8 cellular contexts compared by ENCODE assay signal in the genomic region with DNA sequence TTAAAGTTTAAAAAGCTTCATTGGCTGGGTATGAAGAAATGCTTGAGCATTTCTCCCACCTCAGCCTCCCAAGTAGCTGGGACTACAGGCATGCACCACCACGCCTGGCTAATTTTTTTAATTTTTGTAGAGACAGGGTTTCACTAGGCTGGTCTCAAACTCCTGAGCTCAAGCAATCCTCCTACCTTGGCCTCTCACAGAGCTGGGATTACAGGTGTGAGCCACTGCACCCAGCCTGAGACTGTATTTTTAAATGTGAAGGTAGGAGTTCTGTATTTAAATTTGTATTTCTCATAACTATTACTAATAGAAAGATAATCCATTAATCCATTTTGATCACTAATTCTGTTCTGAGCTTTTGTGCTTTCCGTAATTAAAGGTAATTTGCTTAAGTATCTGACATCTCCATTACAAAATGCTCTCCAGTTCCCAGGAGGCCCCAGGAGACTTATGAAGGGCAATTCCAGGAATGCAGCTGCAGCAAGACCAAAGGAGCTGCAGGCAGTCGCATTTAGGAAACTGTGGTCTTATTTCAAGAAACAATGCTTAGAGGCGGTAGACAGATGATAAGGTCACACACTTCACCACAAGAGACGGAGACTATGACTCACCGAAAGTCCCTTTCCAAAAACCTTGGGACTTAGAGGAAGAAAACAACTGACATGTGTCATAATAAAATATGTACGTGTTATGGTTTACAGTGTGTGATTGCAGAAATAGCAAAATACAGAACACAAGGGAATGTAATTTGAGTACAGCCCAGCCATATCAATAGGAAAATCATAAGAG. TPM values are rescaled to one million over a fixed set of nuclear protein-coding genes. Genes with fewer than 3 reads are reported as not detected.
DNase-seq lines count a peak whose midpoint lies in the region; ATAC-seq and TF ChIP-seq lines count a peak whose summit lies in the region.

No MANE protein-coding gene starts in this region.

- H2AK5ac ChIP-seq in mesendoderm (ENCODE audit: low read length): no peak overlapping the region

- no peak overlapping the region for H2BK5ac ChIP-seq in mesendoderm (ENCODE audit: low read length)

- H3K4me3 ChIP-seq in DND-41 (ENCODE audit: low read depth in 1 of 2, low read length in 2 of 2): no peak overlapping the region; a peak in 1 of 4 replicates
- H3K4me3 ChIP-seq in mammary epithelial cell (replicated peaks in 1 of 3; ENCODE audit: insufficient read depth in 1 of 3, low read depth in 2 of 3, low read length in 3 of 3): no peak overlapping the region
- no peak overlapping the region for H3K4me3 ChIP-seq in mesendoderm (ENCODE audit: low read length)
- no peak overlapping the region for H3K4me3 ChIP-seq in upper lobe of left lung
- H3K4me3 ChIP-seq in vagina: no peak overlapping the region

- H3K4me1 ChIP-seq in DND-41 (ENCODE audit: insufficient read depth, low read length) (peaks cover 24% of the 10 kb centered on the region), mammary epithelial cell (ENCODE audit: insufficient read depth, low read length) (peaks cover 12% of the 10 kb centered on the region), mesendoderm (ENCODE audit: control insufficient read depth, low read depth, low read length) (no peaks in the 10 kb centered on the region), upper lobe of left lung (peaks cover 5 to 18% (median 17%) of the 10 kb centered on the region in 4 donors), vagina (peaks cover 7% of the 10 kb centered on the region)

- H3K4me2 ChIP-seq in DND-41 (ENCODE audit: insufficient read depth, low read length): peak overlapping the region; percentile 19
- peak overlapping the region; percentile 21 for H3K4me2 ChIP-seq in mammary epithelial cell (ENCODE audit: insufficient read depth, low read depth, low read length)
- H3K4me2 ChIP-seq in mesendoderm (ENCODE audit: low read length): no peak overlapping the region

- no peak overlapping the region for H3K4ac ChIP-seq in mesendoderm (ENCODE audit: low read depth, low read length)

- H3K27me3 ChIP-seq in DND-41 (ENCODE audit: insufficient read depth, low read length, poor library complexity) (no peaks in the 10 kb centered on the region), mammary epithelial cell (ENCODE audit: insufficient read depth, low read length) (no peaks in the 10 kb centered on the region), mesendoderm (ENCODE audit: insufficient read depth, low read length, poor library complexity) (no peaks in the 10 kb centered on the region), upper lobe of left lung (no peaks in the 10 kb centered on the region), vagina (no peaks in the 10 kb centered on the region)

- H3K23ac ChIP-seq in mesendoderm (ENCODE audit: low read length): no peak overlapping the region

- peak; percentile 78 for DNase-seq in DND-41
- DNase-seq in HS-5 (ENCODE audit: low read depth): peak; percentile 97
- peak in 4 of 5 experiments; percentile 24 to 92 (median 47) for DNase-seq in T-helper 2 cell
- peak; percentile 95 for DNase-seq in mammary epithelial cell
- peak; percentile 98 for DNase-seq in mesendoderm
- DNase-seq in upper lobe of left lung: peak in 1 of 2 donors; percentile 63
- DNase-seq in vagina (ENCODE audit: extremely low spot score in 2 of 2): no peak

- no peaks in the 10 kb centered on the region for H3K79me2 ChIP-seq in DND-41 (ENCODE audit: insufficient read depth, low read length)
- H3K79me2 ChIP-seq in mammary epithelial cell (ENCODE audit: insufficient read depth, low read length): no peaks in the 10 kb centered on the region
- H3K79me2 ChIP-seq in mesendoderm (ENCODE audit: control insufficient read depth, insufficient read depth, low read length): no peaks in the 10 kb centered on the region

- no peak overlapping the region for H4K5ac ChIP-seq in mesendoderm (ENCODE audit: low read length)

- CTCF ChIA-PET in mammary epithelial cell (lab: Charles Lee; ENCODE audit: low non-redundant PET): no interaction called here

- H3K9ac ChIP-seq in DND-41 (ENCODE audit: low read depth, low read length) (no peak overlapping the region), mammary epithelial cell (ENCODE audit: insufficient read depth, low read length) (no peak overlapping the region), mesendoderm (ENCODE audit: low read length) (no peak overlapping the region)

- dilution Hi-C loops in mammary epithelial cell (cut with HindIII; ENCODE audit: low sequenced_read_pairs): no loop called here

- peak overlapping the region; percentile 85 for H2BK15ac ChIP-seq in mesendoderm (replicated peaks; ENCODE audit: low read depth)

- TF ChIP-seq EP300 in upper lobe of left lung (IDR thresholded peaks at IDR 0.05): peak in 3 of 4 donors; percentile 16 to 94 (median 59)

- H2AFZ ChIP-seq in DND-41 (ENCODE audit: low read depth, low read length): no peak overlapping the region
- H2AFZ ChIP-seq in mammary epithelial cell (ENCODE audit: low read depth, low read length): no peak overlapping the region

- no peaks in the 10 kb centered on the region for H3K79me1 ChIP-seq in mesendoderm (ENCODE audit: low read length)

- in situ Hi-C loops in mammary epithelial cell (cut with MboI; ENCODE audit: low sequenced_read_pairs in 2 of 2): no loop called here

- no peak overlapping the region for H2BK120ac ChIP-seq in mesendoderm (ENCODE audit: low read depth, low read length)

- intact Hi-C loops in mammary epithelial cell (cut with micrococcal nuclease): loop anchor here (10.0 kb wide), 1 partner anchor 265 kb away; no protein-coding TSS in a partner anchor
- intact Hi-C loops in vagina (cut with DNase I): no loop called here

- H4K8ac ChIP-seq in mesendoderm (ENCODE audit: low read depth, low read length): no peak overlapping the region

- 23% methylated on average over 7 of the region's 7 CpGs for WGBS in mammary epithelial cell (ENCODE audit: low coverage, missing lambda C conversion rate)
- WGBS in mesendoderm (ENCODE audit: extremely low coverage, insufficient coverage, low lambda C conversion rate): no CpG with 5 or more reads among the region's 7 CpGs
- WGBS in upper lobe of left lung, 2 donors: 22 to 28% methylated on average over 7 of the region's 7 CpGs

- no peaks in the 10 kb centered on the region for H3K9me3 ChIP-seq in DND-41 (ENCODE audit: insufficient read depth, low read length, severe bottlenecking)
- H3K9me3 ChIP-seq in mammary epithelial cell (replicated peaks; ENCODE audit: insufficient read depth, low read length): no peaks in the 10 kb centered on the region
- no peaks in the 10 kb centered on the region for H3K9me3 ChIP-seq in upper lobe of left lung
- no peaks in the 10 kb centered on the region for H3K9me3 ChIP-seq in vagina

- H3K56ac ChIP-seq in mesendoderm (ENCODE audit: low read length): no peak overlapping the region

- ATAC-seq in DND-41 (ENCODE audit: insufficient read depth, low read depth): peak; percentile 99
- ATAC-seq in GM21526 (IDR thresholded peaks at IDR 0.05; ENCODE audit: low FRiP score, unreplicated experiment): peak; percentile 75
- ATAC-seq in upper lobe of left lung (ENCODE audit: low FRiP score in 2 of 2): peak in 1 of 2 donors; percentile 78

- TF ChIP-seq POLR2A in upper lobe of left lung (IDR thresholded peaks at IDR 0.05) (peak in 1 of 4 donors; percentile 33), vagina (IDR thresholded peaks at IDR 0.05) (no peak)

- peak overlapping the region; percentile 84 for H3K18ac ChIP-seq in mesendoderm (ENCODE audit: low read length)

- no TSS peak for BruUV-seq in mammary epithelial cell (replicated peaks; lab: Mats Ljungman, UMichigan)

- H3K27ac ChIP-seq in DND-41 (ENCODE audit: low read length): 0 out of 2 replicates have a peak overlapping the region, but pooled peaks have one; percentile 45
- H3K27ac ChIP-seq in mammary epithelial cell (ENCODE audit: insufficient read depth, low read depth, low read length): peak overlapping the region; percentile 43
- peak overlapping the region; percentile 84 for H3K27ac ChIP-seq in mesendoderm (ENCODE audit: low read depth, low read length)
- peak overlapping the region; percentile 14 to 56 (median 40) for H3K27ac ChIP-seq in upper lobe of left lung
- no peak overlapping the region for H3K27ac ChIP-seq in vagina

- TF ChIP-seq CTCF in DND-41 (IDR thresholded peaks at IDR 0.05; ENCODE audit: borderline replicate concordance, extremely low read depth, low read length, poor library complexity, severe bottlenecking): no peak
- no peak for TF ChIP-seq CTCF in mammary epithelial cell (conservative IDR thresholded peaks at IDR 0.05 in 1 of 2, IDR thresholded peaks at IDR 0.05 in 1 of 2; ENCODE audit: extremely low read depth in 1 of 2, insufficient read depth in 1 of 2, low read depth in 1 of 2, low read length in 2 of 2)
- TF ChIP-seq CTCF in upper lobe of left lung (IDR thresholded peaks at IDR 0.05): no peak
- no peak for TF ChIP-seq CTCF in vagina (IDR thresholded peaks at IDR 0.05)

- no peaks in the 10 kb centered on the region for H3K36me3 ChIP-seq in DND-41 (ENCODE audit: insufficient read depth, low read length)
- no peaks in the 10 kb centered on the region for H3K36me3 ChIP-seq in mammary epithelial cell (ENCODE audit: insufficient read depth, low read length)
- H3K36me3 ChIP-seq in mesendoderm (ENCODE audit: control insufficient read depth, insufficient read depth, low read length): no peaks in the 10 kb centered on the region
- no peaks in the 10 kb centered on the region for H3K36me3 ChIP-seq in upper lobe of left lung
- H3K36me3 ChIP-seq in vagina: no peaks in the 10 kb centered on the region

- no peaks in the 10 kb centered on the region for H4K20me1 ChIP-seq in DND-41 (ENCODE audit: insufficient read depth, low read length)
- H4K20me1 ChIP-seq in mammary epithelial cell (ENCODE audit: insufficient read depth, low read length): no peaks in the 10 kb centered on the region

RNA-seq across cellular contexts. Expression of gene YAE1, which starts 23.3 kb away (rescaled TPM):
- total RNA-seq in mammary epithelial cell: 10 to 100 TPM; 22.7 to 23.1 TPM
- 19.6 TPM for polyA plus RNA-seq in mammary epithelial cell
- polyA minus RNA-seq in mammary epithelial cell: not detected
- polyA plus RNA-seq in mesendoderm (2013, experiment 1 of 2): 39.6 TPM
- 39.2 TPM for polyA plus RNA-seq in mesendoderm (2013, experiment 2 of 2)
- 10 to 100 TPM in 4 of 6 donors, 1 to 10 TPM in 1, under 1 TPM in 1; 1.00 to 21.0 (median 13.2) TPM for total RNA-seq in upper lobe of left lung
- total RNA-seq in vagina: 5.6 TPM

RNA-seq across cellular contexts. Expression of gene RALA, which starts 33.9 kb away (rescaled TPM):
- total RNA-seq in mammary epithelial cell (10 to 100 TPM; 15.2 to 51.7 TPM), upper lobe of left lung (10 to 100 TPM in 5 of 6 donors, 1 to 10 TPM in 1; 7.3 to 45.1 (median 33.5) TPM), vagina (20.1 TPM)
- polyA plus RNA-seq in mammary epithelial cell: 25.5 TPM
- 39.3 TPM for polyA minus RNA-seq in mammary epithelial cell
- 73.1 TPM for polyA plus RNA-seq in mesendoderm (2013, experiment 1 of 2)
- polyA plus RNA-seq in mesendoderm (2013, experiment 2 of 2): 72.8 TPM

Comparison
In these comparisons a context has a peak if more than half of its experiments do, and no peak if none do; other contexts are left out.
1. DNase-seq: peak in DND-41 (single experiment), HS-5 (single experiment), T-helper 2 cell (4 of 5), mammary epithelial cell (single experiment) and mesendoderm (single experiment); none in vagina (0 of 2).